Comparison of ENCODE assay signal across 8 cellular contexts in the genomic region with DNA sequence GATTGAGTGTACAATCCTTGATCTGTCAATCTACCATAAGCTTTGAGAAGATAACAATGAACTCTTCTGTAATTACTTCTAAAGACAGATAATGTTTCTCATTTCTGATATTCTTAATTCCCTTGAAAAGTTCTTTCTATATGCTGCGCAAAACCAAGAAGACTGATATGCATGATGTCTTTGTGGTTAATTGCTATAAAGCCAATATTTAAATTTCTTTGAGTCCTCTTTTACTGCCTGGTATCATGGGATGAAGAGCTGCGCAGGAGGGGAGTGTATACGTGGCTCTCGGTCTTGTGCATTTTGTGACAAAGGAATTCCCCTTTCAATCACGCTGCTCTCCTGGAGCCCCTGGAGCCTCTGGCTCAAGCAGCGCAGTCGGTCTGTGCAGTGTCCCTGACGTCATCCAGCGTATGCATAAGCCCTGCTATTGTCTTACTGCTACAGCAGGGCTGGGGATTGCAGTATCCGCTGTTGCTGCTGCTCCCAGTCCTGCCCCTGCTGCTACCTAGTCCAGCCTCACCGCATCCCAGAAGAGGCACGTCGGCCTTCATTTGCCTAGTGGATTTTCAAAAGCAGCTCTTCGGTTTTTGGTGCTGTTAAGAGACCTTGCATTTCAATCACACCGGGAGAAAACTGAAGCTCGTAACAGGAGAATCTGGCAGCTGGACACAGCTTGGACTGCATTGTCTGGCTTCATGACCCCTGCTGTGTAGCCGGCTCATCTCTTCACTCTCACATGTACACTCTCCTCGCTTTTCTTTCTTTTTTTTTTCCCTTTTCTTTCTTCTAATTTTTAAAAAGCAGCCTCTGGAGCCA.
DNase-seq lines count a peak whose midpoint lies in the region; ATAC-seq lines count a peak whose summit lies in the region.

No MANE protein-coding gene starts in this region.

- ATAC-seq in HG03135 (IDR thresholded peaks at IDR 0.05; ENCODE audit: unreplicated experiment) (no peak), HG03196 (IDR thresholded peaks at IDR 0.05; ENCODE audit: unreplicated experiment) (no peak), GM18868 (IDR thresholded peaks at IDR 0.05; ENCODE audit: unreplicated experiment) (no peak)

- peak overlapping the region; percentile 77 for H3K27ac ChIP-seq in cingulate gyrus (ENCODE audit: low read depth, low read length)
- peak overlapping the region; percentile 4 for H3K27ac ChIP-seq in substantia nigra (ENCODE audit: low read depth, low read length, poor library complexity, severe bottlenecking)

- DNase-seq in DMS79 (lab: John Stamatoyannopoulos, UW) (peak; percentile 94), NCI-H446 (lab: John Stamatoyannopoulos, UW) (peak; percentile 45 to 76), kidney tubule cell (ENCODE audit: low spot score) (peak; percentile 81), substantia nigra (lab: John Stamatoyannopoulos, UW) (peak; percentile 12 to 93 (median 76))
